ENCODE assay signal across 19 cellular contexts in genomic region chr2:230414302-230414701, GRCh38. TPM values are rescaled to one million over a fixed set of nuclear protein-coding genes. Genes with fewer than 3 reads are reported as not detected.
A peak's percentile ranks its signal among the peaks of the same experiment; 100 is the strongest.
DNase-seq lines count a peak whose midpoint lies in the region; ATAC-seq lines count a peak whose summit lies in the region.
"Had no signal": no experiment of that assay in that cellular context is flagged by ENCODE, and none has a peak within 500 bp of the region (broad histone marks: within the 10 kb centered on the region; RNA-seq: fewer than 3 reads in every experiment).

No MANE protein-coding gene starts in this region.

- H3K27me3 Mint-ChIP-seq in activated CD4-positive, alpha-beta T cell treated with anti-CD3 and anti-CD28 coated beads, Interleukin-2, amount 10 ng/mL, durations not matched to agents 24 days and 14 days, result no peaks in the 10 kb centered on the region
- no peaks in the 10 kb centered on the region for H3K27me3 Mint-ChIP-seq in IgD-negative memory B cell
- H3K27me3 Mint-ChIP-seq in activated naive CD8-positive, alpha-beta T cell treated with anti-CD3 and anti-CD28 coated beads, Interleukin-2, amount 50 U/mL, for 24 hours, result no peaks in the 10 kb centered on the region
- no peaks in the 10 kb centered on the region for H3K27me3 Mint-ChIP-seq in natural killer cell treated with Interleukin-12 subunit alpha and Interleukin-12 subunit beta and Interleukin-15 and Interleukin-18, amount 100 ng/mL, for 72 hours

- intact Hi-C loops in activated CD4-positive, alpha-beta T cell treated with anti-CD3 and anti-CD28 coated beads, Interleukin-2, amount 10 ng/mL, durations not matched to agents 24 days and 14 days (cut with micrococcal nuclease), result loop anchor here (10.0 kb wide), 2 partner anchors 410 to 490 kb away; partner anchors contain the start of genes FBXO36 and TRIP12

- in situ Hi-C loops in ACHN (cut with HindIII; ENCODE audit: low pct_ligation_motif_present, low pct_unique_long_range_greater_than_20kb, low sequenced_read_pairs), result no loop called here

- peaks cover 65% of the 10 kb centered on the region for H3K4me1 Mint-ChIP-seq in activated CD4-positive, alpha-beta T cell treated with anti-CD3 and anti-CD28 coated beads, Interleukin-2, amount 10 ng/mL, durations not matched to agents 24 days and 14 days
- peaks cover 44 to 58% (median 56%) of the 10 kb centered on the region in 3 donors for H3K4me1 Mint-ChIP-seq in IgD-negative memory B cell
- H3K4me1 Mint-ChIP-seq in activated naive CD8-positive, alpha-beta T cell treated with anti-CD3 and anti-CD28 coated beads, Interleukin-2, amount 50 U/mL, for 24 hours, result peaks cover 80% of the 10 kb centered on the region
- peaks cover 59 to 62% of the 10 kb centered on the region in 2 donors for H3K4me1 Mint-ChIP-seq in natural killer cell treated with Interleukin-12 subunit alpha and Interleukin-12 subunit beta and Interleukin-15 and Interleukin-18, amount 100 ng/mL, for 72 hours (ENCODE audit: low read depth in 2 of 2)

- peaks cover 24% of the 10 kb centered on the region for H3K36me3 Mint-ChIP-seq in activated CD4-positive, alpha-beta T cell treated with anti-CD3 and anti-CD28 coated beads, Interleukin-2, amount 10 ng/mL, durations not matched to agents 24 days and 14 days (ENCODE audit: low read depth)
- H3K36me3 Mint-ChIP-seq in IgD-negative memory B cell, result peaks cover 7% of the 10 kb centered on the region
- H3K36me3 Mint-ChIP-seq in activated naive CD8-positive, alpha-beta T cell treated with anti-CD3 and anti-CD28 coated beads, Interleukin-2, amount 50 U/mL, for 24 hours (ENCODE audit: low read depth), result peaks cover 21% of the 10 kb centered on the region
- peaks cover 14% of the 10 kb centered on the region for H3K36me3 Mint-ChIP-seq in natural killer cell treated with Interleukin-12 subunit alpha and Interleukin-12 subunit beta and Interleukin-15 and Interleukin-18, amount 100 ng/mL, for 72 hours

- H3K4me3 Mint-ChIP-seq in activated CD4-positive, alpha-beta T cell treated with anti-CD3 and anti-CD28 coated beads, Interleukin-2, amount 10 ng/mL, durations not matched to agents 24 days and 14 days, result peak overlapping the region; percentile 95
- H3K4me3 Mint-ChIP-seq in IgD-negative memory B cell, result peak overlapping the region in 3 of 4 donors; percentile 40 to 86 (median 74)
- peak overlapping the region; percentile 88 for H3K4me3 Mint-ChIP-seq in activated naive CD8-positive, alpha-beta T cell treated with anti-CD3 and anti-CD28 coated beads, Interleukin-2, amount 50 U/mL, for 24 hours
- peak overlapping the region; percentile 23 for H3K4me3 Mint-ChIP-seq in natural killer cell treated with Interleukin-12 subunit alpha and Interleukin-12 subunit beta and Interleukin-15 and Interleukin-18, amount 100 ng/mL, for 72 hours

- peak overlapping the region; percentile 99 for H3K27ac Mint-ChIP-seq in activated CD4-positive, alpha-beta T cell treated with anti-CD3 and anti-CD28 coated beads, Interleukin-2, amount 10 ng/mL, durations not matched to agents 24 days and 14 days
- H3K27ac Mint-ChIP-seq in IgD-negative memory B cell, result peak overlapping the region; percentile 77 to 95 (median 93)
- H3K27ac Mint-ChIP-seq in activated naive CD8-positive, alpha-beta T cell treated with anti-CD3 and anti-CD28 coated beads, Interleukin-2, amount 50 U/mL, for 24 hours, result peak overlapping the region; percentile 99
- peak overlapping the region; percentile 99 for H3K27ac Mint-ChIP-seq in natural killer cell treated with Interleukin-12 subunit alpha and Interleukin-12 subunit beta and Interleukin-15 and Interleukin-18, amount 100 ng/mL, for 72 hours

- H3K9me3 Mint-ChIP-seq in activated CD4-positive, alpha-beta T cell treated with anti-CD3 and anti-CD28 coated beads, Interleukin-2, amount 10 ng/mL, durations not matched to agents 24 days and 14 days, result no peaks in the 10 kb centered on the region
- H3K9me3 Mint-ChIP-seq in IgD-negative memory B cell, result no peaks in the 10 kb centered on the region
- H3K9me3 Mint-ChIP-seq in activated naive CD8-positive, alpha-beta T cell treated with anti-CD3 and anti-CD28 coated beads, Interleukin-2, amount 50 U/mL, for 24 hours, result no peaks in the 10 kb centered on the region
- H3K9me3 Mint-ChIP-seq in natural killer cell treated with Interleukin-12 subunit alpha and Interleukin-12 subunit beta and Interleukin-15 and Interleukin-18, amount 100 ng/mL, for 72 hours, result no peaks in the 10 kb centered on the region

- no peak for ATAC-seq in activated naive CD8-positive, alpha-beta T cell treated with anti-CD3 and anti-CD28 coated beads, Interleukin-2, amount 50 U/mL, for 24 hours
- no peak for ATAC-seq in natural killer cell treated with Interleukin-12 subunit alpha and Interleukin-12 subunit beta and Interleukin-15 and Interleukin-18, amount 100 ng/mL, for 72 hours
- ATAC-seq: A549, left lobe of liver, psoas muscle had no signal

- peak; percentile 59 for DNase-seq in activated CD4-positive, alpha-beta T cell treated with anti-CD3 and anti-CD28 coated beads, Interleukin-2, amount 10 ng/mL, durations not matched to agents 24 days and 14 days
- no peak for DNase-seq in activated CD4-positive, alpha-beta T cell treated with anti-CD3 and anti-CD28 coated beads, Interleukin-2, amount 50 U/mL, for 48 hours
- DNase-seq in activated naive CD8-positive, alpha-beta T cell treated with anti-CD3 and anti-CD28 coated beads, Interleukin-2, amount 50 U/mL, for 24 hours, result no peak
- no peak for DNase-seq in natural killer cell treated with Interleukin-12 subunit alpha and Interleukin-12 subunit beta and Interleukin-15 and Interleukin-18, amount 100 ng/mL, for 72 hours (ENCODE audit: low spot score)
- DNase-seq in SKM-1 treated with dmso at 0.1 percent for 144 hours (lab: John Stamatoyannopoulos, UW; ENCODE audit: unreplicated experiment), result no peak
- no peak for DNase-seq in ACHN
- no peak for DNase-seq in LoVo (ENCODE audit: low spot score)
- DNase-seq: activated CD8-positive, alpha-beta memory T cell treated with anti-CD3 and anti-CD28 coated beads, Interleukin-2, amount 50 U/mL, for 4 hours; COR-L47; foreskin fibroblast; KBM-7; NCI-H1092; NCI-H748 treated with DMSO at 0.1 percent for 48 hours; psoas muscle; stimulated activated naive CD4-positive, alpha-beta T cell treated with Interleukin-2 at 50 U/mL for 16 hours; uterus had no signal

RNA-seq across cellular contexts. Expression of gene SP100, which starts 1.7 kb away (rescaled TPM):
- 162 and 165 TPM in 2 replicates for total RNA-seq in activated CD4-positive, alpha-beta T cell treated with anti-CD3 and anti-CD28 coated beads, Interleukin-2, amount 10 ng/mL, durations not matched to agents 24 days and 14 days
- 288 TPM for polyA plus RNA-seq in IgD-negative memory B cell
- 100 to 1,000 TPM; 179 to 190 TPM for total RNA-seq in natural killer cell treated with Interleukin-12 subunit alpha and Interleukin-12 subunit beta and Interleukin-15 and Interleukin-18, amount 100 ng/mL, for 72 hours

Comparison
In these comparisons a context has a peak if more than half of its experiments do, and no peak if none do; other contexts are left out.
1. H3K4me3 Mint-ChIP-seq: peak in every context shown above with its lines; median percentile 95 in activated CD4-positive, alpha-beta T cell treated with anti-CD3 and anti-CD28 coated beads, Interleukin-2, amount 10 ng/mL, durations not matched to agents 24 days and 14 days; 88 in activated naive CD8-positive, alpha-beta T cell treated with anti-CD3 and anti-CD28 coated beads, Interleukin-2, amount 50 U/mL, for 24 hours; 74 in IgD-negative memory B cell; 23 in natural killer cell treated with Interleukin-12 subunit alpha and Interleukin-12 subunit beta and Interleukin-15 and Interleukin-18, amount 100 ng/mL, for 72 hours.